In the genomic region with DNA sequence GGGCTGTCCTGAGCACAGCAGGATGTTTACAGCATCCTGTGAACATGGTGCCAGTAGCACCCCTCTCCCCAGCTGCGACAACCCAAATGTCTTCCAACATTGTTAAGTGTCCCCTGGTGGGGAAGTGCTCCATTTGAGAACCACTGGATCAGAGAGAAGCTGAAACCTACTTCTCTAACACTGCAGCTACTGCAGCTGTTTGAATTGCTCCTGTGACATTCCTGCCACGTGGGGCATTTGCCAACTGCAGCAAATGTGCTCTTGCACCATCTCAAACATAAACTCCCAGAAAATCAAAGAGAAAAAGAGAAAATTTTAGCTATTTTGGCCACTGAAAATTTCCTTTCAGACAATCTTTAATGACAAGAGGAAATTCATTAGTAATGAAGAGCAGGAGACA, we compare ENCODE assay signal across 1 cellular context.
TF ChIP-seq lines count a peak whose summit lies in the region.

No MANE protein-coding gene starts in this region.

TF ChIP-seq in GM23338, 12 proteins besides CTCF, POLR2A, EP300 and RAD21 (continued from another document):
- TF ChIP-seq STAT1 (IDR thresholded peaks at IDR 0.05; ENCODE audit: unreplicated experiment) (no peak), POLR2AphosphoS5 (IDR thresholded peaks at IDR 0.05; ENCODE audit: low read depth) (no peak), ZNF114 (CRISPR knock-in tag; IDR thresholded peaks at IDR 0.05) (no peak)
- TF ChIP-seq, protein P1, sequence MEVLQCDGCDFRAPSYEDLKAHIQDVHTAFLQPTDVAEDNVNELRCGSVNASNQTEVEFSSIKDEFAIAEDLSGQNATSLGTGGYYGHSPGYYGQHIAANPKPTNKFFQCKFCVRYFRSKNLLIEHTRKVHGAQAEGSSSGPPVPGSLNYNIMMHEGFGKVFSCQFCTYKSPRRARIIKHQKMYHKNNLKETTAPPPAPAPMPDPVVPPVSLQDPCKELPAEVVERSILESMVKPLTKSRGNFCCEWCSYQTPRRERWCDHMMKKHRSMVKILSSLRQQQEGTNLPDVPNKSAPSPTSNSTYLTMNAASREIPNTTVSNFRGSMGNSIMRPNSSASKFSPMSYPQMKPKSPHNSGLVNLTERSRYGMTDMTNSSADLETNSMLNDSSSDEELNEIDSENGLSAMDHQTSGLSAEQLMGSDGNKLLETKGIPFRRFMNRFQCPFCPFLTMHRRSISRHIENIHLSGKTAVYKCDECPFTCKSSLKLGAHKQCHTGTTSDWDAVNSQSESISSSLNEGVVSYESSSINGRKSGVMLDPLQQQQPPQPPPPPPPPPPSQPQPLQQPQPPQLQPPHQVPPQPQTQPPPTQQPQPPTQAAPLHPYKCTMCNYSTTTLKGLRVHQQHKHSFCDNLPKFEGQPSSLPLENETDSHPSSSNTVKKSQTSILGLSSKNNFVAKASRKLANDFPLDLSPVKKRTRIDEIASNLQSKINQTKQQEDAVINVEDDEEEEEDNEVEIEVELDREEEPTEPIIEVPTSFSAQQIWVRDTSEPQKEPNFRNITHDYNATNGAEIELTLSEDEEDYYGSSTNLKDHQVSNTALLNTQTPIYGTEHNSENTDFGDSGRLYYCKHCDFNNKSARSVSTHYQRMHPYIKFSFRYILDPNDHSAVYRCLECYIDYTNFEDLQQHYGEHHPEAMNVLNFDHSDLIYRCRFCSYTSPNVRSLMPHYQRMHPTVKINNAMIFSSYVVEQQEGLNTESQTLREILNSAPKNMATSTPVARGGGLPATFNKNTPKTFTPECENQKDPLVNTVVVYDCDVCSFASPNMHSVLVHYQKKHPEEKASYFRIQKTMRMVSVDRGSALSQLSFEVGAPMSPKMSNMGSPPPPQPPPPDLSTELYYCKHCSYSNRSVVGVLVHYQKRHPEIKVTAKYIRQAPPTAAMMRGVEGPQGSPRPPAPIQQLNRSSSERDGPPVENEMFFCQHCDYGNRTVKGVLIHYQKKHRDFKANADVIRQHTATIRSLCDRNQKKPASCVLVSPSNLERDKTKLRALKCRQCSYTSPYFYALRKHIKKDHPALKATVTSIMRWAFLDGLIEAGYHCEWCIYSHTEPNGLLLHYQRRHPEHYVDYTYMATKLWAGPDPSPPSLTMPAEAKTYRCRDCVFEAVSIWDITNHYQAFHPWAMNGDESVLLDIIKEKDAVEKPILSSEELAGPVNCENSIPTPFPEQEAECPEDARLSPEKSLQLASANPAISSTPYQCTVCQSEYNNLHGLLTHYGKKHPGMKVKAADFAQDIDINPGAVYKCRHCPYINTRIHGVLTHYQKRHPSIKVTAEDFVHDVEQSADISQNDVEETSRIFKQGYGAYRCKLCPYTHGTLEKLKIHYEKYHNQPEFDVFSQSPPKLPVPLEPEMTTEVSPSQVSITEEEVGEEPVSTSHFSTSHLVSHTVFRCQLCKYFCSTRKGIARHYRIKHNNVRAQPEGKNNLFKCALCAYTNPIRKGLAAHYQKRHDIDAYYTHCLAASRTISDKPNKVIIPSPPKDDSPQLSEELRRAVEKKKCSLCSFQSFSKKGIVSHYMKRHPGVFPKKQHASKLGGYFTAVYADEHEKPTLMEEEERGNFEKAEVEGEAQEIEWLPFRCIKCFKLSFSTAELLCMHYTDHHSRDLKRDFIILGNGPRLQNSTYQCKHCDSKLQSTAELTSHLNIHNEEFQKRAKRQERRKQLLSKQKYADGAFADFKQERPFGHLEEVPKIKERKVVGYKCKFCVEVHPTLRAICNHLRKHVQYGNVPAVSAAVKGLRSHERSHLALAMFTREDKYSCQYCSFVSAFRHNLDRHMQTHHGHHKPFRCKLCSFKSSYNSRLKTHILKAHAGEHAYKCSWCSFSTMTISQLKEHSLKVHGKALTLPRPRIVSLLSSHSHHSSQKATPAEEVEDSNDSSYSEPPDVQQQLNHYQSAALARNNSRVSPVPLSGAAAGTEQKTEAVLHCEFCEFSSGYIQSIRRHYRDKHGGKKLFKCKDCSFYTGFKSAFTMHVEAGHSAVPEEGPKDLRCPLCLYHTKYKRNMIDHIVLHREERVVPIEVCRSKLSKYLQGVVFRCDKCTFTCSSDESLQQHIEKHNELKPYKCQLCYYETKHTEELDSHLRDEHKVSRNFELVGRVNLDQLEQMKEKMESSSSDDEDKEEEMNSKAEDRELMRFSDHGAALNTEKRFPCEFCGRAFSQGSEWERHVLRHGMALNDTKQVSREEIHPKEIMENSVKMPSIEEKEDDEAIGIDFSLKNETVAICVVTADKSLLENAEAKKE (CRISPR knock-in tag; IDR thresholded peaks at IDR 0.05) = no peak
